18 cellular contexts compared by ENCODE assay signal in genomic region chr4:47899639-47900038, GRCh38.
"Had no signal": no experiment of that assay in that cellular context is flagged by ENCODE, and none has a peak within 500 bp of the region (broad histone marks: within the 10 kb centered on the region; RNA-seq: fewer than 3 reads in every experiment).

No MANE protein-coding gene starts in this region.

- H3K27ac ChIP-seq: heart left ventricle, psoas muscle, right lobe of liver, suprapubic skin, thyroid gland, upper lobe of left lung, uterus had no signal

- H3K4me1 ChIP-seq: heart left ventricle, psoas muscle, right lobe of liver, suprapubic skin, thyroid gland, upper lobe of left lung, uterus had no signal

- H3K36me3 ChIP-seq: uterus had no signal

- H3K9me3 ChIP-seq: heart left ventricle, psoas muscle, right lobe of liver, suprapubic skin, thyroid gland, upper lobe of left lung, uterus had no signal

- DNase-seq: effector CD8-positive, alpha-beta T cell; foreskin melanocyte; heart left ventricle; hypothalamus; islet precursor cell; mammary epithelial cell; naive thymus-derived CD4-positive, alpha-beta T cell; nephron progenitor cell; psoas muscle; retina; right lobe of liver; stimulated activated CD4-positive, alpha-beta T cell treated with anti-CD3 and anti-CD28 coated beads, Interleukin-4, amount 100 ng/mL, for 1 hour; stimulated activated CD8-positive, alpha-beta memory T cell treated with anti-CD3 and anti-CD28 coated beads, Interleukin-4, amount 100 ng/mL, for 48 hours; stimulated activated naive CD8-positive, alpha-beta T cell treated with anti-CD3 and anti-CD28 coated beads, Interleukin-15, Interleukin-2, amounts not matched to agents 100 U/mL and 50 U/mL, for 24 hours; thyroid gland; upper lobe of left lung; uterus had no signal

- H3K27me3 ChIP-seq: heart left ventricle, right lobe of liver, suprapubic skin, thyroid gland, upper lobe of left lung, uterus had no signal

- H3K4me3 ChIP-seq: heart left ventricle, psoas muscle, right lobe of liver, suprapubic skin, thyroid gland, upper lobe of left lung, uterus had no signal
